Comparison of ENCODE assay signal across 25 cellular contexts in the genomic region with DNA sequence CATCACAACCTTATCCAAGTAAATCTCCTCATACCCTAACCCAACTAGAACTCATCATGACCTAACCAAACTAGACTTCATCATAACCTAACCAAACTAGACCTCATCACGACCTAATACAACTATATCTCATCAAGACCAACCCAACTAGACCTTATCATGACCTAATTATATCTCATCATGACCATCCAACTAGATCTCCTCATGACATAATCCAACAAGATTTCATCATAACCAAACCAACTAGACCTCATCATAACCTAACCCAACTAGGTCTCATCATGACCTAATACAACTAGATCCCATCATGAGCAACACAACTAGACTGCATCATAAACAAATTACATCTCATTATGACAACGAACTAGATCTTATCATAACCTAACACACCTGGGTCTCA.
"Had no signal": no experiment of that assay in that cellular context is flagged by ENCODE, and none has a peak within 500 bp of the region (broad histone marks: within the 10 kb centered on the region; RNA-seq: fewer than 3 reads in every experiment).

No MANE protein-coding gene starts in this region.

- DNase-seq: dermis blood vessel endothelial cell; dorsolateral prefrontal cortex; effector CD4-positive, alpha-beta T cell; effector memory CD4-positive, alpha-beta T cell; erythroblast; esophagus squamous epithelium; foreskin fibroblast; foreskin melanocyte; gastrocnemius medialis; glutamatergic neuron; head of caudate nucleus; heart right ventricle; hippocampal formation; left cardiac atrium; left lung; left ventricle myocardium superior; lower lobe of right lung; mesenchymal stem cell; mucosa of descending colon; naive B cell had no signal

- H3K27me3 Mint-ChIP-seq: naive B cell had no signal

- H3K4me3 Mint-ChIP-seq: mesothelial cell of epicardium, naive B cell had no signal

- H3K4me1 ChIP-seq: gastrocnemius medialis, heart right ventricle, left lung, lower lobe of right lung had no signal

- H3K27ac Mint-ChIP-seq: mesothelial cell of epicardium, naive B cell had no signal

- ATAC-seq: esophagus mucosa, gastrocnemius medialis, heart right ventricle, left cardiac atrium, left lung, left ventricle myocardium superior, lower lobe of right lung, mucosa of descending colon had no signal

- H3K36me3 ChIP-seq: gastrocnemius medialis, left lung, lower lobe of right lung had no signal

- H3K27me3 ChIP-seq: dorsolateral prefrontal cortex, esophagus squamous epithelium, gastrocnemius medialis, heart right ventricle, left lung had no signal

- H3K9me3 ChIP-seq: esophagus squamous epithelium, gastrocnemius medialis, heart right ventricle, lower lobe of right lung had no signal

- FAIRE-seq: islet of Langerhans had no signal

- H3K4me1 Mint-ChIP-seq: mesothelial cell of epicardium had no signal

- H3K9me3 Mint-ChIP-seq: mesothelial cell of epicardium, naive B cell had no signal

- H3K27ac ChIP-seq: coronary artery, dorsolateral prefrontal cortex, epithelial cell of prostate, esophagus squamous epithelium, gastrocnemius medialis, heart right ventricle, left lung, lower lobe of right lung had no signal

- H3K4me3 ChIP-seq: coronary artery, dorsolateral prefrontal cortex, esophagus squamous epithelium, gastrocnemius medialis, heart right ventricle, left lung, lower lobe of right lung, mucosa of descending colon had no signal
